Comparison of ENCODE assay signal across 31 cellular contexts in the genomic region with DNA sequence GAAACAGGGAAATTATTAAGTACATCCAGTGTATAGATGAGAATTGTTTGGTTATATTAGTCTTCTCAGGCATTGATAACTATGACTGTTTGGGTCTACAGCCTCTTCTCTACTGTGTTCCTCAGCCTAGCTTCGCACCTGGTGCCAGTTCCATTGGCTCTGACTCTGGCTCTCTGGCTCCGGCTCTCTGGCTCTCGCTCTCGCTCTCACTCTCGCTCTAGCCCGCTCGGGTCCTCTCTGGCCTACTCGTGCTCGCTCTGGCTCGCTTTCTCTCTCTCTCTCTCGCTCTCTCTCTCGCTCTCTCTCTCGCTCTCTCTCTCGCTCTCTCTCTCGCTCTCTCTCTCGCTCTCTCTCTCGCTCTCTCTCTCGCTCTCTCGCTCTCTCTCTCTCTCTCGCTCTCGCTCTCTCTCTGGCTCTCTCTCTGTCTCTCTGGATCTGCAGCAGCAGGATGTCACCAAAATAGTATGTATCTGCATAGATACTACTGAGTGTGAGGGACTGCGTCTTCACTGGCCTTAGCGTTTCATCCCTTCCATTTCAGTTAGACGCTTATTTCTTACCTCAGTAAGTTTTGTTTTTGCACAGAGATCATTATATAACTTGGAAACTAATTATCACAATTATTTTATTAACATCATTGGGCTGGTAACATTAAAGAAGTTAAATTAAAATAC. TPM values are rescaled to one million over a fixed set of nuclear protein-coding genes. Genes with fewer than 3 reads are reported as not detected.
DNase-seq lines count a peak whose midpoint lies in the region; ATAC-seq, FAIRE-seq and TF ChIP-seq lines count a peak whose summit lies in the region.
"Had no signal": no experiment of that assay in that cellular context is flagged by ENCODE, and none has a peak within 500 bp of the region (broad histone marks: within the 10 kb centered on the region; RNA-seq: fewer than 3 reads in every experiment).

No MANE protein-coding gene starts in this region.

- SMC1A ChIA-PET in GM12878 (lab: Charles Lee; ENCODE audit: uncharacterized antibody, unreplicated experiment): no interaction called here

- H3K9ac ChIP-seq in GM12878 (ENCODE audit: control insufficient read depth, insufficient read depth, low read length): no peak overlapping the region
- H3K9ac ChIP-seq: BLaER1 had no signal

- no peak for TF ChIP-seq CTCF in GM12878 (IDR thresholded peaks at IDR 0.05 in 2 of 3, conservative IDR thresholded peaks at IDR 0.05 in 1 of 3; ENCODE audit: control insufficient read depth in 2 of 3, extremely low read depth in 1 of 3, insufficient read depth in 1 of 3, low read depth in 3 of 3, low read length in 3 of 3)

- no peak for TF ChIP-seq EP300 in GM12878 (IDR thresholded peaks at IDR 0.05; ENCODE audit: borderline replicate concordance in 1 of 2, control insufficient read depth in 1 of 2, low read depth in 2 of 2, low read length in 2 of 2)

- H3K27ac ChIP-seq in GM12878 (ENCODE audit: control insufficient read depth, insufficient read depth) (no peak overlapping the region), right cardiac atrium (ENCODE audit: low read length) (peak overlapping the region; percentile 27)
- H3K27ac ChIP-seq: adrenal gland, BLaER1, transverse colon had no signal

- H4K20me1 ChIP-seq in GM12878 (ENCODE audit: control insufficient read depth, insufficient read depth): no peaks in the 10 kb centered on the region
- H4K20me1 ChIP-seq: BLaER1 had no signal

- H3K9me3 ChIP-seq in GM12878 (replicated peaks; ENCODE audit: control insufficient read depth, insufficient read depth, low read length) (no peaks in the 10 kb centered on the region), right cardiac atrium (ENCODE audit: control insufficient read depth, low read length) (no peaks in the 10 kb centered on the region)
- H3K9me3 ChIP-seq: adrenal gland, BLaER1, MG63, transverse colon had no signal

- H2AFZ ChIP-seq in GM12878 (ENCODE audit: control insufficient read depth, low read depth, low read length): no peak overlapping the region

- no peak for FAIRE-seq in GM12878 (lab: Jason Lieb, UNC)
- FAIRE-seq: colon, G401.6 had no signal

- POLR2A ChIA-PET in GM12878 (lab: Charles Lee): no interaction called here

- no TSS peak for BruUV-seq in GM12878 (replicated peaks; lab: Mats Ljungman, UMichigan)

- in situ Hi-C loops in GM12878 (cut with MboI): loop anchor here (10.0 kb wide), 1 partner anchor 717 kb away; the partner anchor contains the start of gene MRPS33

- intact Hi-C loops in left cardiac atrium (cut with DNase I) (no loop called here), Right ventricle myocardium superior (cut with DNase I) (no loop called here), GM12878 (cut with micrococcal nuclease; ENCODE audit: unreplicated experiment) (no loop called here), right cardiac atrium (cut with DNase I) (no loop called here)

- no peak for TF ChIP-seq POLR2A in GM12878 (IDR thresholded peaks at IDR 0.05; ENCODE audit: low read depth, low read length)

- DNase-seq in left cardiac atrium (no peak), Right ventricle myocardium superior (no peak), GM12878 (ENCODE audit: low read depth, low spot score) (no peak), right cardiac atrium (peak in 2 of 3 donors; percentile 36 to 58), NCI-H128 (lab: John Stamatoyannopoulos, UW; ENCODE audit: unreplicated experiment) (no peak), NCI-H2029 (lab: John Stamatoyannopoulos, UW) (no peak)
- DNase-seq: ACHN; activated CD4-positive, alpha-beta T cell treated with anti-CD3 and anti-CD28 coated beads for 48 hours; activated naive CD4-positive, alpha-beta T cell; activated T-cell treated with anti-CD3 and anti-CD28 coated beads, Interleukin-2, amount 50 U/mL, for 48 hours; DMS153; effector memory CD4-positive, alpha-beta T cell; foreskin melanocyte; HCEC 1CT; KBM-7; MG63; naive B cell; NCI-H1436; RPMI8226; stimulated activated CD4-positive, alpha-beta T cell treated with anti-CD3 and anti-CD28 coated beads, Interleukin-2, amount 100 ng/mL, for 24 hours; T-helper 17 cell; transverse colon had no signal

- no peaks in the 10 kb centered on the region; a peak in 1 of 4 replicates for H3K27me3 ChIP-seq in GM12878 (replicated peaks in 1 of 2; ENCODE audit: control insufficient read depth in 2 of 2, insufficient read depth in 2 of 2, low read length in 1 of 2)
- H3K27me3 ChIP-seq in right cardiac atrium (ENCODE audit: control insufficient read depth, insufficient read depth): no peaks in the 10 kb centered on the region
- H3K27me3 ChIP-seq: adrenal gland, BLaER1, MG63, transverse colon had no signal

- no peaks in the 10 kb centered on the region for H3K36me3 ChIP-seq in GM12878 (ENCODE audit: control insufficient read depth in 2 of 2, insufficient read depth in 2 of 2, low read length in 1 of 2)
- H3K36me3 ChIP-seq: adrenal gland, BLaER1, MG63, transverse colon had no signal

- no peak overlapping the region for H3K4me2 ChIP-seq in GM12878 (ENCODE audit: control insufficient read depth, insufficient read depth)
- H3K4me2 ChIP-seq: BLaER1, smooth muscle cell had no signal

- H3K4me1 ChIP-seq in GM12878 (ENCODE audit: control insufficient read depth, insufficient read depth, low read length) (no peaks in the 10 kb centered on the region), right cardiac atrium (ENCODE audit: control insufficient read depth, insufficient read depth, low read length) (no peaks in the 10 kb centered on the region)
- H3K4me1 ChIP-seq: adrenal gland, transverse colon had no signal

- TF ChIP-seq RAD21 in GM12878 (IDR thresholded peaks at IDR 0.05; ENCODE audit: insufficient read depth, low read depth, low read length): no peak

- CTCF ChIA-PET in GM12878 (lab: Yijun Ruan, JAX): interaction anchor here (1.0 to 1.7 kb wide), 3 partner anchors 52 to 77 kb away, joined by 3 to 11 read pairs (median 4); no protein-coding TSS in a partner anchor

- ATAC-seq in left cardiac atrium (peak; percentile 19 to 59), Right ventricle myocardium superior (ENCODE audit: poor library complexity) (no peak), GM12878 (no peak), right cardiac atrium (peak; percentile 20 to 71), HG03175 (IDR thresholded peaks at IDR 0.05; ENCODE audit: unreplicated experiment) (no peak)
- ATAC-seq: left lobe of liver, T-helper 17 cell had no signal

- 96% methylated on average over 7 of the region's 24 CpGs for WGBS in GM12878 (ENCODE audit: insufficient coverage, insufficient replicate concordance, low lambda C conversion rate, missing lambda C conversion rate)
- 72% methylated on average over 24 of the region's 24 CpGs for WGBS in right cardiac atrium

- RAD21 ChIA-PET in GM12878 (lab: Charles Lee; ENCODE audit: unreplicated experiment): interaction anchor here (1.5 kb wide), 1 partner anchor 33 kb away, joined by 3 read pairs; no protein-coding TSS in a partner anchor

- H3K4me3 ChIP-seq in GM12878 (no peak overlapping the region), right cardiac atrium (ENCODE audit: low read length) (no peak overlapping the region)
- H3K4me3 ChIP-seq: adrenal gland, BLaER1, MG63, smooth muscle cell, transverse colon had no signal

- H3K79me2 ChIP-seq in GM12878 (ENCODE audit: control insufficient read depth, insufficient read depth, low read length): no peaks in the 10 kb centered on the region

RNA-seq across cellular contexts. Expression of gene SSBP1, which starts 6.5 kb away (rescaled TPM):
- total RNA-seq in left cardiac atrium (100 to 1,000 TPM in 1 of 2 donors, 10 to 100 TPM in 1; 80.6 to 109 TPM), Right ventricle myocardium superior (116 TPM), GM12878 (2014; rRNA removed) (214 and 257 TPM in 2 replicates), GM12878 (2014; rRNA removed; fragmentation: Illumina TruSeq; extraction: Trizol) (363 and 370 TPM in 2 replicates), GM12878 (2021) (186 and 191 TPM in 2 replicates), right cardiac atrium (10 to 100 TPM; 91.0 to 100.0 (median 96.5) TPM)
- total RNA-seq in GM12878 (2013; cell fraction: nucleolus; rRNA removed): 285 and 310 TPM in 2 replicates
- polyA plus RNA-seq in GM12878 (2011; ENCODE audit: low read depth): 257 TPM
- polyA plus RNA-seq in GM12878 (2011; rRNA removed) (197 and 267 TPM in 2 replicates), GM12878 (2014; fragmentation: Illumina TruSeq; extraction: Trizol) (467 and 621 TPM in 2 replicates), GM12878 (2014; fragmentation: Nextera tagmentation; extraction: Ambion mirVana) (100 to 1,000 TPM; 802 to 998 TPM), GM12878 (2014; rRNA removed) (286 and 329 TPM in 2 replicates), GM12878 (2016; fragmentation: Nextera tagmentation; extraction: Ambion mirVana) (100 to 1,000 TPM; 638 to 646 TPM), right cardiac atrium (231 TPM)
- polyA plus RNA-seq in GM12878 (2011; cell fraction: cytosol; rRNA removed): 84.4 and 93.4 TPM in 2 replicates
- polyA plus RNA-seq in GM12878 (2011; cell fraction: nucleus; rRNA removed): 92.0 and 102 TPM in 2 replicates
- 219 and 234 TPM in 2 replicates for polyA plus RNA-seq in GM12878 (2012)
- polyA minus RNA-seq in GM12878 (2011; rRNA and poly(A)+ RNA removed): 51.5 and 76.1 TPM in 2 replicates
- 27.3 and 30.9 TPM in 2 replicates for polyA minus RNA-seq in GM12878 (2011; cell fraction: cytosol; rRNA and poly(A)+ RNA removed)
- polyA minus RNA-seq in GM12878 (2011; cell fraction: nucleus; rRNA and poly(A)+ RNA removed): 65.2 and 94.9 TPM in 2 replicates

RNA-seq across cellular contexts. Expression of gene WEE2, which starts 23.5 kb away (rescaled TPM):
- not detected for total RNA-seq in left cardiac atrium
- not detected for total RNA-seq in Right ventricle myocardium superior
- total RNA-seq in GM12878 (2013; cell fraction: nucleolus; rRNA removed): 0.71 TPM in 1 of 2 replicates, not detected in the other
- total RNA-seq in GM12878 (2014; rRNA removed): not detected in 2 replicates
- not detected in 2 replicates for total RNA-seq in GM12878 (2014; rRNA removed; fragmentation: Illumina TruSeq; extraction: Trizol)
- 0.24 TPM in 1 of 2 replicates, not detected in the other for total RNA-seq in GM12878 (2021)
- polyA plus RNA-seq in GM12878 (2011; ENCODE audit: low read depth): not detected
- 0.03 and 0.12 TPM in 2 replicates for polyA plus RNA-seq in GM12878 (2011; rRNA removed)
- not detected in 2 replicates for polyA plus RNA-seq in GM12878 (2011; cell fraction: cytosol; rRNA removed)
- polyA plus RNA-seq in GM12878 (2011; cell fraction: nucleus; rRNA removed): 0.09 TPM in 1 of 2 replicates, not detected in the other
- polyA plus RNA-seq in GM12878 (2012): 0.04 and 0.07 TPM in 2 replicates
- 0.03 TPM in 1 of 2 replicates, not detected in the other for polyA plus RNA-seq in GM12878 (2014; fragmentation: Illumina TruSeq; extraction: Trizol)
- polyA plus RNA-seq in GM12878 (2014; fragmentation: Nextera tagmentation; extraction: Ambion mirVana): under 1 TPM in 1 of 2 experiments, not detected in 1; 0.02 TPM
- polyA plus RNA-seq in GM12878 (2014; rRNA removed): not detected in 2 replicates
- polyA plus RNA-seq in GM12878 (2016; fragmentation: Nextera tagmentation; extraction: Ambion mirVana): not detected
- polyA minus RNA-seq in GM12878 (2011; rRNA and poly(A)+ RNA removed): not detected in 2 replicates
- not detected in 2 replicates for polyA minus RNA-seq in GM12878 (2011; cell fraction: cytosol; rRNA and poly(A)+ RNA removed)
- polyA minus RNA-seq in GM12878 (2011; cell fraction: nucleus; rRNA and poly(A)+ RNA removed): not detected in 2 replicates
- not detected for total RNA-seq in right cardiac atrium
- polyA plus RNA-seq in right cardiac atrium: not detected
- total RNA-seq: adrenal gland, epithelial cell of proximal tubule, HT-29, left lobe of liver, smooth muscle cell, T-helper 17 cell, transverse colon had no signal
- polyA plus RNA-seq: smooth muscle cell had no signal

RNA-seq across cellular contexts. Expression of gene DENND11, which starts 29.6 kb away (rescaled TPM):
- total RNA-seq in left cardiac atrium: 10 to 100 TPM; 10.6 to 11.1 TPM
- 8.6 TPM for total RNA-seq in Right ventricle myocardium superior
- 101 and 106 TPM in 2 replicates for total RNA-seq in GM12878 (2013; cell fraction: nucleolus; rRNA removed)
- 28.0 and 33.8 TPM in 2 replicates for total RNA-seq in GM12878 (2014; rRNA removed)
- 29.7 and 30.6 TPM in 2 replicates for total RNA-seq in GM12878 (2014; rRNA removed; fragmentation: Illumina TruSeq; extraction: Trizol)
- total RNA-seq in GM12878 (2021): 33.3 and 35.9 TPM in 2 replicates
- 18.6 TPM for polyA plus RNA-seq in GM12878 (2011; ENCODE audit: low read depth)
- polyA plus RNA-seq in GM12878 (2011; rRNA removed): 47.0 and 57.7 TPM in 2 replicates
- 27.5 and 33.5 TPM in 2 replicates for polyA plus RNA-seq in GM12878 (2011; cell fraction: cytosol; rRNA removed)
- polyA plus RNA-seq in GM12878 (2011; cell fraction: nucleus; rRNA removed): 81.6 and 84.6 TPM in 2 replicates
- 22.8 and 29.9 TPM in 2 replicates for polyA plus RNA-seq in GM12878 (2012)
- 32.2 and 40.7 TPM in 2 replicates for polyA plus RNA-seq in GM12878 (2014; fragmentation: Illumina TruSeq; extraction: Trizol)
- polyA plus RNA-seq in GM12878 (2014; fragmentation: Nextera tagmentation; extraction: Ambion mirVana): 1 to 10 TPM; 3.5 to 7.9 TPM
- polyA plus RNA-seq in GM12878 (2014; rRNA removed): 20.2 and 25.3 TPM in 2 replicates
- polyA plus RNA-seq in GM12878 (2016; fragmentation: Nextera tagmentation; extraction: Ambion mirVana): 1 to 10 TPM; 2.7 to 3.0 TPM
- polyA minus RNA-seq in GM12878 (2011; rRNA and poly(A)+ RNA removed): 65.6 and 73.2 TPM in 2 replicates
- 18.3 and 19.3 TPM in 2 replicates for polyA minus RNA-seq in GM12878 (2011; cell fraction: cytosol; rRNA and poly(A)+ RNA removed)
- 36.0 and 36.5 TPM in 2 replicates for polyA minus RNA-seq in GM12878 (2011; cell fraction: nucleus; rRNA and poly(A)+ RNA removed)
- 10 to 100 TPM; 10.6 to 11.9 (median 11.6) TPM for total RNA-seq in right cardiac atrium
- polyA plus RNA-seq in right cardiac atrium: 5.2 TPM

RNA-seq across cellular contexts. Expression of gene TAS2R3, which starts 32.3 kb away (rescaled TPM):
- total RNA-seq in left cardiac atrium (under 1 TPM; 0.47 to 0.68 TPM), Right ventricle myocardium superior (0.32 TPM), GM12878 (2014; rRNA removed) (0.85 and 1.8 TPM in 2 replicates), GM12878 (2014; rRNA removed; fragmentation: Illumina TruSeq; extraction: Trizol) (1.1 and 1.2 TPM in 2 replicates), GM12878 (2021) (0.21 and 0.24 TPM in 2 replicates), right cardiac atrium (1 to 10 TPM in 1 of 4 donors, under 1 TPM in 3; 0.48 to 1.2 (median 0.57) TPM)
- 91.0 and 96.1 TPM in 2 replicates for total RNA-seq in GM12878 (2013; cell fraction: nucleolus; rRNA removed)
- polyA plus RNA-seq in GM12878 (2011; ENCODE audit: low read depth): not detected
- polyA plus RNA-seq in GM12878 (2011; rRNA removed) (0.72 and 0.91 TPM in 2 replicates), GM12878 (2014; fragmentation: Illumina TruSeq; extraction: Trizol) (0.25 TPM in 1 of 2 replicates, not detected in the other), GM12878 (2014; fragmentation: Nextera tagmentation; extraction: Ambion mirVana) (not detected), GM12878 (2014; rRNA removed) (0.09 and 0.23 TPM in 2 replicates), GM12878 (2016; fragmentation: Nextera tagmentation; extraction: Ambion mirVana) (not detected), right cardiac atrium (0.18 TPM)
- 0.07 and 0.13 TPM in 2 replicates for polyA plus RNA-seq in GM12878 (2011; cell fraction: cytosol; rRNA removed)
- 2.4 and 3.0 TPM in 2 replicates for polyA plus RNA-seq in GM12878 (2011; cell fraction: nucleus; rRNA removed)
- not detected in 2 replicates for polyA plus RNA-seq in GM12878 (2012)
- 15.5 and 19.1 TPM in 2 replicates for polyA minus RNA-seq in GM12878 (2011; rRNA and poly(A)+ RNA removed)
- not detected in 2 replicates for polyA minus RNA-seq in GM12878 (2011; cell fraction: cytosol; rRNA and poly(A)+ RNA removed)
- polyA minus RNA-seq in GM12878 (2011; cell fraction: nucleus; rRNA and poly(A)+ RNA removed): 14.6 and 23.7 TPM in 2 replicates
- polyA plus RNA-seq: adrenal gland, smooth muscle cell had no signal

RNA-seq across cellular contexts. Expression of gene TAS2R4, which starts 44.9 kb away (rescaled TPM):
- total RNA-seq in left cardiac atrium (under 1 TPM; 0.26 to 0.35 TPM), Right ventricle myocardium superior (0.32 TPM), GM12878 (2014; rRNA removed) (0.33 and 0.40 TPM in 2 replicates), GM12878 (2014; rRNA removed; fragmentation: Illumina TruSeq; extraction: Trizol) (0.67 and 0.83 TPM in 2 replicates), GM12878 (2021) (0.33 and 0.35 TPM in 2 replicates), right cardiac atrium (1 to 10 TPM in 1 of 4 donors, under 1 TPM in 3; 0.34 to 1.0 (median 0.42) TPM)
- 67.8 and 69.2 TPM in 2 replicates for total RNA-seq in GM12878 (2013; cell fraction: nucleolus; rRNA removed)
- 0.20 TPM for polyA plus RNA-seq in GM12878 (2011; ENCODE audit: low read depth)
- polyA plus RNA-seq in GM12878 (2011; rRNA removed) (0.90 and 1.7 TPM in 2 replicates), GM12878 (2014; fragmentation: Illumina TruSeq; extraction: Trizol) (0.43 and 0.47 TPM in 2 replicates), GM12878 (2014; fragmentation: Nextera tagmentation; extraction: Ambion mirVana) (under 1 TPM in 1 of 2 experiments, not detected in 1; 0.04 TPM), GM12878 (2014; rRNA removed) (0.40 and 0.42 TPM in 2 replicates), GM12878 (2016; fragmentation: Nextera tagmentation; extraction: Ambion mirVana) (under 1 TPM; 0.13 to 0.19 TPM), right cardiac atrium (0.27 TPM)
- polyA plus RNA-seq in GM12878 (2011; cell fraction: cytosol; rRNA removed): 0.18 and 0.19 TPM in 2 replicates
- polyA plus RNA-seq in GM12878 (2011; cell fraction: nucleus; rRNA removed): 2.1 and 3.0 TPM in 2 replicates
- polyA plus RNA-seq in GM12878 (2012): 0.22 and 0.24 TPM in 2 replicates
- polyA minus RNA-seq in GM12878 (2011; rRNA and poly(A)+ RNA removed): 7.5 and 8.7 TPM in 2 replicates
- 0.62 TPM in 1 of 2 replicates, not detected in the other for polyA minus RNA-seq in GM12878 (2011; cell fraction: cytosol; rRNA and poly(A)+ RNA removed)
- 9.9 and 15.0 TPM in 2 replicates for polyA minus RNA-seq in GM12878 (2011; cell fraction: nucleus; rRNA and poly(A)+ RNA removed)
- polyA plus RNA-seq: smooth muscle cell had no signal

Comparison
In these comparisons a context has a peak if more than half of its experiments do, and no peak if none do; other contexts are left out.
1. ATAC-seq: peak in left cardiac atrium (2 of 2) and right cardiac atrium (2 of 2); none in Right ventricle myocardium superior (single experiment), GM12878 (single experiment) and HG03175 (single experiment).
2. DNase-seq: peak in right cardiac atrium (2 of 3); none in left cardiac atrium (single experiment), Right ventricle myocardium superior (single experiment), GM12878 (single experiment), NCI-H128 (single experiment) and NCI-H2029 (single experiment).